9 cellular contexts compared by ENCODE assay signal in genomic region chr16:68040506-68041288, GRCh38. TPM values are rescaled to one million over a fixed set of nuclear protein-coding genes. Genes with fewer than 3 reads are reported as not detected.
A peak's percentile ranks its signal among the peaks of the same experiment; 100 is the strongest.
DNase-seq lines count a peak whose midpoint lies in the region; ATAC-seq and TF ChIP-seq lines count a peak whose summit lies in the region.
"Had no signal": no experiment of that assay in that cellular context is flagged by ENCODE, and none has a peak within 500 bp of the region (broad histone marks: within the 10 kb centered on the region; RNA-seq: fewer than 3 reads in every experiment).

No MANE protein-coding gene starts in this region.

- H3K4me1 ChIP-seq in liver (ENCODE audit: control insufficient read depth in 4 of 4, insufficient read depth in 4 of 4, low read length in 3 of 4) = peaks cover 0 to 5% (median 2%) of the 10 kb centered on the region in 4 donors
- H3K4me1 ChIP-seq: BLaER1 had no signal

- H3K27me3 ChIP-seq in liver (ENCODE audit: control insufficient read depth in 4 of 4, insufficient read depth in 4 of 4, low read length in 3 of 4) = no peaks in the 10 kb centered on the region
- H3K27me3 ChIP-seq: BLaER1 had no signal

- peak; percentile 94 to 97 for TF ChIP-seq RAD21 in liver (IDR thresholded peaks at IDR 0.05)

- peak; percentile 37 to 47 for DNase-seq in NCI-H2081 (lab: John Stamatoyannopoulos, UW)
- no peak for DNase-seq in NCI-H2081 treated with DMSO at 0.1 percent for 48 hours (lab: John Stamatoyannopoulos, UW)
- DNase-seq in NCI-H748 treated with DMSO at 0.1 percent for 48 hours (lab: John Stamatoyannopoulos, UW) = peak; percentile 2
- peak; percentile 84 to 85 for DNase-seq in activated CD4-positive, alpha-beta T cell treated with anti-CD3 and anti-CD28 coated beads, Interleukin-2, amount 50 U/mL, for 24 hours (ENCODE audit: low read depth in 1 of 2, low spot score in 1 of 2)
- peak; percentile 31 for DNase-seq in dedifferentiated amniotic fluid mesenchymal stem cell (ENCODE audit: extremely low spot score)
- DNase-seq in stimulated activated CD8-positive, alpha-beta memory T cell treated with anti-CD3 and anti-CD28 coated beads, Interleukin-12 subunit alpha, Interleukin-12 subunit beta, amount 100 ng/mL, for 1 hour (ENCODE audit: low read depth) = peak; percentile 84

- peak overlapping the region in 1 of 2 donors; percentile 7 for H3K27ac ChIP-seq in liver (ENCODE audit: low read depth in 1 of 2, low read length in 2 of 2)
- H3K27ac ChIP-seq: BLaER1 had no signal

- no peak overlapping the region for H3K4me3 ChIP-seq in liver (ENCODE audit: low read depth in 1 of 3, low read length in 3 of 3)
- H3K4me3 ChIP-seq: BLaER1 had no signal

- no peaks in the 10 kb centered on the region for H3K9me3 ChIP-seq in liver (ENCODE audit: control insufficient read depth in 4 of 4, low read length in 3 of 4)
- H3K9me3 ChIP-seq: BLaER1 had no signal

- peak; percentile 71 for ATAC-seq in HG03432 (IDR thresholded peaks at IDR 0.05; ENCODE audit: unreplicated experiment)

- TF ChIP-seq CTCF in liver (IDR thresholded peaks at IDR 0.05; ENCODE audit: low read depth, low read length, missing input control) = peak; percentile 84

- H3K36me3 ChIP-seq in liver (ENCODE audit: control insufficient read depth in 4 of 4, insufficient read depth in 3 of 4, low read depth in 1 of 4, low read length in 3 of 4) = peaks cover 0 to 4% (median 1%) of the 10 kb centered on the region in 4 donors

- WGBS in liver = 68% methylated on average over 14 of the region's 14 CpGs

- H3K9ac ChIP-seq in liver (ENCODE audit: low read depth in 1 of 2, low read length in 2 of 2) = peak overlapping the region in 1 of 2 donors; percentile 19
- H3K9ac ChIP-seq: BLaER1 had no signal

TF ChIP-seq in liver, 16 proteins besides CTCF, POLR2A, EP300 and RAD21:
- TF ChIP-seq RXRA (IDR thresholded peaks at IDR 0.05) (peak; percentile 32 to 72), FOXA2 (IDR thresholded peaks at IDR 0.05) (no peak)

RNA-seq across cellular contexts. Expression of gene DUS2, which starts 17.6 kb away (rescaled TPM):
- 10 to 100 TPM in 1 of 2 donors, 1 to 10 TPM in 1; 7.2 to 10.7 TPM for total RNA-seq in liver
- 1 to 10 TPM; 6.9 to 8.6 TPM for polyA plus RNA-seq in liver

RNA-seq across cellular contexts. Expression of gene DDX28, which starts 17.7 kb away (rescaled TPM):
- total RNA-seq in liver = 1 to 10 TPM; 7.6 to 8.4 TPM
- 10 to 100 TPM in 1 of 2 donors, 1 to 10 TPM in 1; 8.4 to 11.6 TPM for polyA plus RNA-seq in liver

RNA-seq across cellular contexts. Expression of gene DPEP2NB, which starts 25.0 kb away (rescaled TPM):
- total RNA-seq in liver = not detected
- polyA plus RNA-seq in liver = not detected

RNA-seq across cellular contexts. Expression of gene DPEP2, which starts 41.4 kb away (rescaled TPM):
- total RNA-seq in liver = 1 to 10 TPM; 1.9 to 2.4 TPM
- 1 to 10 TPM; 1.4 to 1.9 TPM for polyA plus RNA-seq in liver

RNA-seq across cellular contexts. Expression of gene NFATC3, which starts 44.5 kb away (rescaled TPM):
- total RNA-seq in liver = 10 to 100 TPM; 20.9 to 21.2 TPM
- 10 to 100 TPM in 1 of 2 donors, 1 to 10 TPM in 1; 9.7 to 12.6 TPM for polyA plus RNA-seq in liver
